29 cellular contexts compared by ENCODE assay signal in the genomic region with DNA sequence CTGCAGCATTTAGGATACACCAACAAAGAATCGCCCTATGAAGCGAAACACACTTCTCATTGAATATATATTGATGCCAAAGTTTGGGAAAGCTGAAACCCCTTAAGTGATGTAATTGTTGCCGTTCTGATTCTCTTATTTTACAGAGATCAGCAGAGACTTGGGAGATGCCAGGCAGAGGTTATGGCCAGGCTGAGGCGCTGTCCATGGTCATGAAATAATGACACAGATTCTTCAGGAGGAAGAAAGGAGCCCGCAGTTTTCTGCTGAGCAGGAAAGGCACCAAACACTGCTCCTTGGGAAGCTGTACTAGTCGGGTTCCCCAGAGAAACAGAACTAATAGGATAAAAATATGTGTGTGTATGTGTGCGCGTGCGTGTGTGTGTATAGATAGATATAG.
DNase-seq lines count a peak whose midpoint lies in the region; ATAC-seq, FAIRE-seq and TF ChIP-seq lines count a peak whose summit lies in the region.
"Had no signal": no experiment of that assay in that cellular context is flagged by ENCODE, and none has a peak within 500 bp of the region (broad histone marks: within the 10 kb centered on the region; RNA-seq: fewer than 3 reads in every experiment).

No MANE protein-coding gene starts in this region.

- no peak overlapping the region for H3K9ac ChIP-seq in HCT116 (ENCODE audit: low read length)
- no peak overlapping the region for H3K9ac ChIP-seq in K562 (ENCODE audit: insufficient read depth in 1 of 2, low read depth in 2 of 2, low read length in 2 of 2)

- H3K4me3 ChIP-seq in HCT116 (replicated peaks in 1 of 2; ENCODE audit: low read depth in 1 of 2, low read length in 2 of 2) (no peak overlapping the region), K562 (no peak overlapping the region)
- H3K4me3 ChIP-seq: body of pancreas, esophagus squamous epithelium, gastrocnemius medialis, thoracic aorta had no signal

- no peak for TF ChIP-seq RAD21 in HCT116 (IDR thresholded peaks at IDR 0.05; ENCODE audit: low read depth)
- TF ChIP-seq RAD21 in K562 (CRISPR knock-in tag; conservative IDR thresholded peaks at IDR 0.05 in 1 of 2, IDR thresholded peaks at IDR 0.05 in 1 of 2) = no peak

- H3K4me2 ChIP-seq in HCT116 (ENCODE audit: low read length) = no peak overlapping the region
- no peak overlapping the region for H3K4me2 ChIP-seq in K562 (ENCODE audit: insufficient read depth, low read length)

- DNase-seq in HCT116 (ENCODE audit: low read depth, low spot score) (no peak), NCI-H460 (ENCODE audit: extremely low read depth, low read depth) (peak; percentile 26), K562 (ENCODE audit: extremely low read depth in 1 of 4, low spot score in 3 of 4) (peak in 1 of 4 experiments; percentile 21), neural crest cell (ENCODE audit: low read depth, low spot score) (peak; percentile 33), AG08395 (ENCODE audit: low spot score) (no peak)
- no peak for DNase-seq in activated CD8-positive, alpha-beta memory T cell treated with anti-CD3 and anti-CD28 coated beads, Interleukin-2, amount 10 ng/mL, durations not matched to agents 7 days and 5 days
- DNase-seq in activated CD4-positive, alpha-beta T cell treated with anti-CD3 and anti-CD28 coated beads for 48 hours = no peak
- DNase-seq: activated CD4-positive, alpha-beta T cell treated with anti-CD3 and anti-CD28 coated beads, Interleukin-2, amount 10 ng/mL, durations not matched to agents 7 days and 5 days; activated naive CD8-positive, alpha-beta T cell treated with anti-CD3 and anti-CD28 coated beads, Interleukin-2, amount 10 ng/mL, durations not matched to agents 7 days and 5 days; body of pancreas; CD4-positive, alpha-beta memory T cell; DMS153; effector CD8-positive, alpha-beta T cell; esophagus squamous epithelium; gastrocnemius medialis; GOT3; hypothalamus; IMR-90; kidney; MM.1S; NCI-H2171 treated with DMSO at 0.1 percent for 48 hours; NCI-H69; Right ventricle myocardium superior; stimulated activated CD4-positive, alpha-beta T cell treated with anti-CD3 and anti-CD28 coated beads, Interleukin-2, amount 100 ng/mL, for 48 hours; stimulated activated naive CD4-positive, alpha-beta T cell had no signal

- in situ Hi-C loops in K562 (cut with MboI) = no loop called here

- no peaks in the 10 kb centered on the region for H3K79me2 ChIP-seq in HCT116 (ENCODE audit: insufficient read depth, low read length)
- H3K79me2 ChIP-seq in K562 (ENCODE audit: control insufficient read depth, insufficient read depth, low read length) = no peaks in the 10 kb centered on the region

- no peaks in the 10 kb centered on the region for H3K9me1 ChIP-seq in K562 (ENCODE audit: control insufficient read depth, insufficient read depth, low read length)

- POLR2A ChIA-PET in HCT116 (lab: Charles Lee) (no interaction called here), K562 (lab: Yijun Ruan, JAX) (interaction anchor here (0.9 kb wide), 1 partner anchor 75 kb away, joined by 3 read pairs; no protein-coding TSS in a partner anchor)

- CTCF ChIA-PET in HCT116 (lab: Charles Lee) = no interaction called here
- CTCF ChIA-PET in K562 (lab: Yijun Ruan, JAX; ENCODE audit: low intra/inter-chr PET ratio) = no interaction called here
- CTCF ChIA-PET in activated CD8-positive, alpha-beta memory T cell treated with anti-CD3 and anti-CD28 coated beads, Interleukin-2, amount 10 ng/mL, durations not matched to agents 7 days and 5 days (lab: Charles Lee) = no interaction called here

- intact Hi-C loops in HCT116 (cut with micrococcal nuclease) (no loop called here), K562 (cut with micrococcal nuclease) (no loop called here)

- no peak overlapping the region for H3K4me3 Mint-ChIP-seq in neural crest cell
- H3K4me3 Mint-ChIP-seq in activated CD8-positive, alpha-beta memory T cell treated with anti-CD3 and anti-CD28 coated beads, Interleukin-2, amount 10 ng/mL, durations not matched to agents 7 days and 5 days = no peak overlapping the region
- H3K4me3 Mint-ChIP-seq: activated CD4-positive, alpha-beta T cell treated with anti-CD3 and anti-CD28 coated beads, Interleukin-2, amount 10 ng/mL, durations not matched to agents 7 days and 5 days; activated naive CD8-positive, alpha-beta T cell treated with anti-CD3 and anti-CD28 coated beads, Interleukin-2, amount 10 ng/mL, durations not matched to agents 7 days and 5 days; CD4-positive, alpha-beta memory T cell had no signal

- FAIRE-seq in K562 (lab: Jason Lieb, UNC) = no peak
- FAIRE-seq: GM12891 had no signal

- no TSS peak for BruUV-seq in HCT116 (replicated peaks; lab: Mats Ljungman, UMichigan)
- BruUV-seq in K562 (replicated peaks; lab: Mats Ljungman, UMichigan) = no TSS peak

- WGBS in K562 (ENCODE audit: insufficient coverage, low coverage, missing lambda C conversion rate) = 1% methylated on average over 9 of the region's 9 CpGs

- H4K20me1 ChIP-seq in HCT116 (ENCODE audit: insufficient read depth) (no peaks in the 10 kb centered on the region), K562 (replicated peaks; ENCODE audit: control insufficient read depth, insufficient read depth, low read length) (no peaks in the 10 kb centered on the region)

- H3K36me3 Mint-ChIP-seq in neural crest cell (ENCODE audit: low read depth) = no peaks in the 10 kb centered on the region
- H3K36me3 Mint-ChIP-seq in activated CD8-positive, alpha-beta memory T cell treated with anti-CD3 and anti-CD28 coated beads, Interleukin-2, amount 10 ng/mL, durations not matched to agents 7 days and 5 days = no peaks in the 10 kb centered on the region
- H3K36me3 Mint-ChIP-seq: activated naive CD8-positive, alpha-beta T cell treated with anti-CD3 and anti-CD28 coated beads, Interleukin-2, amount 10 ng/mL, durations not matched to agents 7 days and 5 days; CD4-positive, alpha-beta memory T cell had no signal

- H2AFZ ChIP-seq in HCT116 (ENCODE audit: low read depth, low read length, poor library complexity, severe bottlenecking) (no peak overlapping the region), K562 (ENCODE audit: low read depth, low read length) (no peak overlapping the region)

- H3K27ac Mint-ChIP-seq in neural crest cell (ENCODE audit: unreplicated experiment) = peak overlapping the region; percentile 30
- no peak overlapping the region for H3K27ac Mint-ChIP-seq in activated CD8-positive, alpha-beta memory T cell treated with anti-CD3 and anti-CD28 coated beads, Interleukin-2, amount 10 ng/mL, durations not matched to agents 7 days and 5 days
- H3K27ac Mint-ChIP-seq: activated CD4-positive, alpha-beta T cell treated with anti-CD3 and anti-CD28 coated beads, Interleukin-2, amount 10 ng/mL, durations not matched to agents 7 days and 5 days; activated naive CD8-positive, alpha-beta T cell treated with anti-CD3 and anti-CD28 coated beads, Interleukin-2, amount 10 ng/mL, durations not matched to agents 7 days and 5 days; activated T-helper 2 cell treated with anti-CD3 and anti-CD28 coated beads, Interferon-gamma antibody, Interleukin-2, Interleukin-4, amounts not matched to agents 10 μg/mL and 5 μg/mL and 100 μg/mL, durations not matched to agents 14 hours and 24 hours and 36 hours; CD4-positive, alpha-beta memory T cell had no signal

- H3K27ac ChIP-seq in HCT116 (ENCODE audit: low read depth, low read length) = no peak overlapping the region
- no peak overlapping the region for H3K27ac ChIP-seq in K562 (ENCODE audit: extremely low read depth, low read depth, low read length)
- H3K27ac ChIP-seq: body of pancreas, esophagus squamous epithelium, gastrocnemius medialis, HL-60, thoracic aorta had no signal

- TF ChIP-seq POLR2A in HCT116 (IDR thresholded peaks at IDR 0.05; ENCODE audit: borderline replicate concordance, extremely low read depth, insufficient read depth, insufficient read length) (no peak), K562 (conservative IDR thresholded peaks at IDR 0.05) (no peak)

- H3K27me3 Mint-ChIP-seq in neural crest cell (ENCODE audit: low read depth) = peaks cover 17% of the 10 kb centered on the region
- H3K27me3 Mint-ChIP-seq in activated CD8-positive, alpha-beta memory T cell treated with anti-CD3 and anti-CD28 coated beads, Interleukin-2, amount 10 ng/mL, durations not matched to agents 7 days and 5 days = no peaks in the 10 kb centered on the region
- H3K27me3 Mint-ChIP-seq: activated CD4-positive, alpha-beta T cell treated with anti-CD3 and anti-CD28 coated beads, Interleukin-2, amount 10 ng/mL, durations not matched to agents 7 days and 5 days; activated naive CD8-positive, alpha-beta T cell treated with anti-CD3 and anti-CD28 coated beads, Interleukin-2, amount 10 ng/mL, durations not matched to agents 7 days and 5 days; CD4-positive, alpha-beta memory T cell had no signal

- RAD21 ChIA-PET in HCT116 (lab: Charles Lee; ENCODE audit: low non-redundant PET in 1 of 2, low total read pairs in 2 of 2, uncharacterized antibody in 2 of 2, unreplicated experiment in 2 of 2) = no interaction called here

- H3K27me3 ChIP-seq in HCT116 (ENCODE audit: insufficient read depth, low read length) (no peaks in the 10 kb centered on the region), K562 (ENCODE audit: control insufficient read depth in 2 of 2, insufficient read depth in 2 of 2, low read length in 2 of 2) (no peaks in the 10 kb centered on the region)
- H3K27me3 ChIP-seq: body of pancreas, esophagus squamous epithelium, gastrocnemius medialis had no signal

- peaks cover 3 to 9% of the 10 kb centered on the region in 2 experiments; a peak in 2 of 4 replicates for H3K9me3 ChIP-seq in HCT116 (ENCODE audit: control insufficient read depth in 1 of 2, insufficient read depth in 1 of 2, low read depth in 1 of 2, low read length in 2 of 2)
- no peaks in the 10 kb centered on the region for H3K9me3 ChIP-seq in K562 (replicated peaks; ENCODE audit: control insufficient read depth, insufficient read depth, low read depth, low read length)
- H3K9me3 ChIP-seq: body of pancreas, esophagus squamous epithelium, gastrocnemius medialis, thoracic aorta had no signal

- no peaks in the 10 kb centered on the region for H3K9me3 Mint-ChIP-seq in neural crest cell
- H3K9me3 Mint-ChIP-seq in activated CD8-positive, alpha-beta memory T cell treated with anti-CD3 and anti-CD28 coated beads, Interleukin-2, amount 10 ng/mL, durations not matched to agents 7 days and 5 days (ENCODE audit: low read depth) = peaks cover 10% of the 10 kb centered on the region

- H3K4me1 ChIP-seq in HCT116 (ENCODE audit: control insufficient read depth in 1 of 2, insufficient read depth in 2 of 2, low read length in 2 of 2) = no peaks in the 10 kb centered on the region
- H3K4me1 ChIP-seq in K562 (replicated peaks in 1 of 2; ENCODE audit: control insufficient read depth in 2 of 2, insufficient read depth in 2 of 2, low read length in 2 of 2) = no peaks in the 10 kb centered on the region
- H3K4me1 ChIP-seq: body of pancreas, esophagus squamous epithelium, gastrocnemius medialis had no signal

- TF ChIP-seq CTCF in HCT116 (IDR thresholded peaks at IDR 0.05 in 2 of 3, conservative IDR thresholded peaks at IDR 0.05 in 1 of 3; ENCODE audit: borderline replicate concordance in 1 of 3, insufficient read depth in 1 of 3, low read depth in 2 of 3, low read length in 2 of 3) (no peak), K562 (IDR thresholded peaks at IDR 0.05 in 2 of 3, conservative IDR thresholded peaks at IDR 0.05 in 1 of 3; ENCODE audit: insufficient read depth in 2 of 3, low read depth in 1 of 3, low read length in 3 of 3) (no peak), neural crest cell (conservative IDR thresholded peaks at IDR 0.05) (no peak)

- ATAC-seq in HCT116 = no peak
- ATAC-seq in K562 = no peak
- ATAC-seq in activated CD8-positive, alpha-beta memory T cell treated with anti-CD3 and anti-CD28 coated beads, Interleukin-2, amount 10 ng/mL, durations not matched to agents 7 days and 5 days = no peak
- ATAC-seq: body of pancreas, gastrocnemius medialis had no signal

- no peaks in the 10 kb centered on the region for H3K36me3 ChIP-seq in HCT116 (ENCODE audit: control insufficient read depth in 1 of 2, insufficient read depth in 2 of 2, low read length in 2 of 2)
- H3K36me3 ChIP-seq in K562 (ENCODE audit: control insufficient read depth, insufficient read depth, low read length) = no peaks in the 10 kb centered on the region
- H3K36me3 ChIP-seq: esophagus squamous epithelium, gastrocnemius medialis, thoracic aorta had no signal

- no peaks in the 10 kb centered on the region for H3K4me1 Mint-ChIP-seq in neural crest cell
- H3K4me1 Mint-ChIP-seq in activated CD8-positive, alpha-beta memory T cell treated with anti-CD3 and anti-CD28 coated beads, Interleukin-2, amount 10 ng/mL, durations not matched to agents 7 days and 5 days = no peaks in the 10 kb centered on the region
- H3K4me1 Mint-ChIP-seq: activated CD4-positive, alpha-beta T cell treated with anti-CD3 and anti-CD28 coated beads, Interleukin-2, amount 10 ng/mL, durations not matched to agents 7 days and 5 days; activated naive CD8-positive, alpha-beta T cell treated with anti-CD3 and anti-CD28 coated beads, Interleukin-2, amount 10 ng/mL, durations not matched to agents 7 days and 5 days; CD4-positive, alpha-beta memory T cell had no signal

- H3K9me2 ChIP-seq in HCT116 (ENCODE audit: insufficient read depth) = no peaks in the 10 kb centered on the region

- TF ChIP-seq EP300 in K562 (IDR thresholded peaks at IDR 0.05; ENCODE audit: low read length) = no peak

Comparison
In these comparisons a context has a peak if more than half of its experiments do, and no peak if none do; other contexts are left out.
1. DNase-seq: peak in NCI-H460 (single experiment) and neural crest cell (single experiment); none in HCT116 (single experiment), activated CD8-positive, alpha-beta memory T cell treated with anti-CD3 and anti-CD28 coated beads, Interleukin-2, amount 10 ng/mL, durations not matched to agents 7 days and 5 days (single experiment), AG08395 (single experiment) and activated CD4-positive, alpha-beta T cell treated with anti-CD3 and anti-CD28 coated beads for 48 hours (single experiment).
2. Of the 22 proteins assayed by ChIP-seq in both K562 and HCT116: peak only in K562: none; only in HCT116: REST; in both: none; in neither: 21.